ENCODE assay signal across 8 cellular contexts in genomic region chr6:130020892-130021483, GRCh38. TPM values are rescaled to one million over a fixed set of nuclear protein-coding genes. Genes with fewer than 3 reads are reported as not detected.
A peak's percentile ranks its signal among the peaks of the same experiment; 100 is the strongest.
DNase-seq lines count a peak whose midpoint lies in the region; ATAC-seq, FAIRE-seq and TF ChIP-seq lines count a peak whose summit lies in the region.

No MANE protein-coding gene starts in this region.

- 2% methylated on average over 27 of the region's 27 CpGs for WGBS in hepatocyte (ENCODE audit: low lambda C conversion rate, missing lambda C conversion rate)

- no peaks in the 10 kb centered on the region for H3K27me3 ChIP-seq in hepatocyte

- peak overlapping the region; percentile 78 for H2AFZ ChIP-seq in hepatocyte

- no peaks in the 10 kb centered on the region for H3K36me3 ChIP-seq in hepatocyte (replicated peaks; ENCODE audit: insufficient read depth, low read depth)

- H3K79me2 ChIP-seq in hepatocyte = peaks cover 37% of the 10 kb centered on the region

- no peaks in the 10 kb centered on the region for H3K9me3 ChIP-seq in hepatocyte (ENCODE audit: low read depth)

- H3K4me3 ChIP-seq in hepatocyte = peak overlapping the region; percentile 71

- H3K4me2 ChIP-seq in hepatocyte = peak overlapping the region; percentile 90

- TF ChIP-seq POLR2A in GM12891 (IDR thresholded peaks at IDR 0.05; ENCODE audit: low read depth, low read length) = no peak

- peak; percentile 52 for ATAC-seq in HG02759 (IDR thresholded peaks at IDR 0.05; ENCODE audit: unreplicated experiment)

- FAIRE-seq in GM12891 (lab: Jason Lieb, UNC) = peak; percentile 94

- DNase-seq in GM12891 (ENCODE audit: insufficient read length, low spot score) = peak; percentile 33
- peak; percentile 85 for DNase-seq in NCI-H1105 (lab: John Stamatoyannopoulos, UW)
- peak; percentile 13 to 90 (median 59) for DNase-seq in T-helper 2 cell
- DNase-seq in astrocyte of the hippocampus (ENCODE audit: low read depth, low spot score) = peak; percentile 94
- DNase-seq in hepatocyte (ENCODE audit: low spot score) = peak; percentile 93
- DNase-seq in renal cortical epithelial cell (ENCODE audit: low read depth) = peak; percentile 88
- no peak for DNase-seq in cortex of kidney (lab: John Stamatoyannopoulos, UW)

- no peaks in the 10 kb centered on the region for H3K9me2 ChIP-seq in hepatocyte (replicated peaks; ENCODE audit: insufficient read depth)

- H3K27ac ChIP-seq in hepatocyte = peak overlapping the region; percentile 81

- no peaks in the 10 kb centered on the region for H3K4me1 ChIP-seq in hepatocyte (ENCODE audit: insufficient read depth)

- no peaks in the 10 kb centered on the region for H4K20me1 ChIP-seq in hepatocyte (ENCODE audit: insufficient read depth, poor library complexity, severe bottlenecking)

- TF ChIP-seq CTCF in hepatocyte (IDR thresholded peaks at IDR 0.05; ENCODE audit: poor library complexity) = peak; percentile 91

TF ChIP-seq in GM12891, 5 proteins besides CTCF, POLR2A, EP300 and RAD21:
- no peak for TF ChIP-seq SPI1 (IDR thresholded peaks at IDR 0.05; ENCODE audit: low read depth, low read length)
- TF ChIP-seq POU2F2 (IDR thresholded peaks at IDR 0.05; ENCODE audit: low read depth, low read length) = no peak
- TF ChIP-seq POLR2AphosphoS5 (IDR thresholded peaks at IDR 0.05; ENCODE audit: low read depth, low read length) = no peak
- no peak for TF ChIP-seq PAX5 (IDR thresholded peaks at IDR 0.05; ENCODE audit: insufficient read depth, low read length, severe bottlenecking)
- no peak for TF ChIP-seq TAF1 (IDR thresholded peaks at IDR 0.05; ENCODE audit: low read depth, low read length)

RNA-seq across cellular contexts. Expression of gene L3MBTL3, which starts 2.6 kb away (rescaled TPM):
- 4.6 TPM for polyA plus RNA-seq in GM12891 (2012; ENCODE audit: low read depth, missing spikeins)
- total RNA-seq in hepatocyte (20.1 and 21.8 TPM in 2 replicates), renal cortical epithelial cell (8.0 and 13.7 TPM in 2 replicates)
- polyA plus RNA-seq in hepatocyte = 5.3 and 7.8 TPM in 2 replicates
